ENCODE assay signal across 19 cellular contexts in genomic region chr2:219916261-219916660, GRCh38.
"Had no signal": no experiment of that assay in that cellular context is flagged by ENCODE, and none has a peak within 500 bp of the region (broad histone marks: within the 10 kb centered on the region; RNA-seq: fewer than 3 reads in every experiment).

No MANE protein-coding gene starts in this region.

- H3K4me1 Mint-ChIP-seq: activated B cell treated with CpG ODN at 0.5 μM for 24 hours; activated CD4-positive, alpha-beta T cell treated with anti-CD3 and anti-CD28 coated beads for 36 hours; activated naive CD8-positive, alpha-beta T cell treated with anti-CD3 and anti-CD28 coated beads for 36 hours; naive thymus-derived CD8-positive, alpha-beta T cell; stimulated activated naive B cell treated with anti-CD40 and anti-IgM and Interleukin-4, amounts not matched to agents 10 μg/mL and 1 μg/mL and 100 μg/mL, for 72 hours had no signal

- H3K27me3 Mint-ChIP-seq: activated B cell treated with CpG ODN at 0.5 μM for 24 hours; activated naive CD8-positive, alpha-beta T cell treated with anti-CD3 and anti-CD28 coated beads for 36 hours; stimulated activated naive B cell treated with anti-CD40 and anti-IgM and Interleukin-4, amounts not matched to agents 10 μg/mL and 1 μg/mL and 100 μg/mL, for 72 hours had no signal

- DNase-seq: activated B cell treated with CpG ODN at 0.5 μM for 24 hours; activated CD4-positive, alpha-beta T cell treated with anti-CD3 and anti-CD28 coated beads for 36 hours; activated CD4-positive, alpha-beta T cell treated with anti-CD3 and anti-CD28 coated beads, Interleukin-2, amount 50 U/mL, for 48 hours; activated naive CD4-positive, alpha-beta T cell treated with Interleukin-2 at 50 U/mL for 16 hours; activated naive CD8-positive, alpha-beta T cell treated with anti-CD3 and anti-CD28 coated beads for 36 hours; activated T-cell treated with anti-CD3 and anti-CD28 coated beads, Interleukin-2, amount 50 U/mL, for 48 hours; colonic mucosa; heart right ventricle; lower lobe of right lung; naive thymus-derived CD8-positive, alpha-beta T cell; posterior cingulate gyrus; sigmoid colon; stimulated activated CD4-positive, alpha-beta T cell treated with anti-CD3 and anti-CD28 coated beads, Interleukin-2, amount 100 ng/mL, for 48 hours; stimulated activated CD8-positive, alpha-beta memory T cell treated with anti-CD3 and anti-CD28 coated beads, Interleukin-4, amount 100 ng/mL, for 48 hours; stimulated activated naive B cell treated with anti-CD40 and anti-IgM and Interleukin-4, amounts not matched to agents 10 μg/mL and 1 μg/mL and 100 μg/mL, for 72 hours; T1000; testis; trophoblast cell had no signal

- H3K9me3 Mint-ChIP-seq: activated B cell treated with CpG ODN at 0.5 μM for 24 hours; activated naive CD8-positive, alpha-beta T cell treated with anti-CD3 and anti-CD28 coated beads for 36 hours; naive thymus-derived CD8-positive, alpha-beta T cell; T-helper 1 cell treated with Interleukin-12 subunit alpha and Interleukin-12 subunit beta and Interleukin-4 antibody, amounts not matched to agents 30 μg/mL and 1 μg/mL, for 36 hours had no signal

- H3K4me3 Mint-ChIP-seq: activated B cell treated with CpG ODN at 0.5 μM for 24 hours; activated CD4-positive, alpha-beta T cell treated with anti-CD3 and anti-CD28 coated beads for 36 hours; activated naive CD8-positive, alpha-beta T cell treated with anti-CD3 and anti-CD28 coated beads for 36 hours; naive thymus-derived CD8-positive, alpha-beta T cell; stimulated activated naive B cell treated with anti-CD40 and anti-IgM and Interleukin-4, amounts not matched to agents 10 μg/mL and 1 μg/mL and 100 μg/mL, for 72 hours; T-helper 1 cell treated with Interleukin-12 subunit alpha and Interleukin-12 subunit beta and Interleukin-4 antibody, amounts not matched to agents 30 μg/mL and 1 μg/mL, for 36 hours had no signal

- H3K27ac Mint-ChIP-seq: activated B cell treated with CpG ODN at 0.5 μM for 24 hours; activated CD4-positive, alpha-beta T cell treated with anti-CD3 and anti-CD28 coated beads for 36 hours; activated naive CD8-positive, alpha-beta T cell treated with anti-CD3 and anti-CD28 coated beads for 36 hours; naive thymus-derived CD8-positive, alpha-beta T cell; stimulated activated naive B cell treated with anti-CD40 and anti-IgM and Interleukin-4, amounts not matched to agents 10 μg/mL and 1 μg/mL and 100 μg/mL, for 72 hours; T-helper 1 cell treated with Interleukin-12 subunit alpha and Interleukin-12 subunit beta and Interleukin-4 antibody, amounts not matched to agents 30 μg/mL and 1 μg/mL, for 36 hours had no signal

- H3K36me3 Mint-ChIP-seq: activated naive CD8-positive, alpha-beta T cell treated with anti-CD3 and anti-CD28 coated beads for 36 hours; naive thymus-derived CD8-positive, alpha-beta T cell; stimulated activated naive B cell treated with anti-CD40 and anti-IgM and Interleukin-4, amounts not matched to agents 10 μg/mL and 1 μg/mL and 100 μg/mL, for 72 hours had no signal
